2 cellular contexts compared by ENCODE assay signal in genomic region chr11:133901999-133902398, GRCh38.
TF ChIP-seq lines count a peak whose summit lies in the region.

No MANE protein-coding gene starts in this region.

TF ChIP-seq in IMR-90, 13 proteins besides CTCF, POLR2A, EP300 and RAD21:
- no peak for TF ChIP-seq MAFK (IDR thresholded peaks at IDR 0.05; ENCODE audit: low read depth, low read length)
- no peak for TF ChIP-seq CEBPB (IDR thresholded peaks at IDR 0.05; ENCODE audit: low read depth, low read length)
- no peak for TF ChIP-seq RFX5 (IDR thresholded peaks at IDR 0.05; ENCODE audit: low read depth, low read length)
- no peak for TF ChIP-seq SMC3 (IDR thresholded peaks at IDR 0.05; ENCODE audit: low read depth, low read length)

TF ChIP-seq in H1, 55 proteins besides CTCF, POLR2A, EP300 and RAD21:
- TF ChIP-seq CBX5 (IDR thresholded peaks at IDR 0.05; ENCODE audit: low read depth, low read length) (no peak), SIN3A (conservative IDR thresholded peaks at IDR 0.05 in 1 of 2, IDR thresholded peaks at IDR 0.05 in 1 of 2; ENCODE audit: low read depth in 1 of 2, low read length in 2 of 2) (no peak), RXRA (IDR thresholded peaks at IDR 0.05; ENCODE audit: insufficient read depth, low read depth, low read length) (no peak), JUN (IDR thresholded peaks at IDR 0.05; ENCODE audit: low read depth, low read length) (no peak), SIRT6 (IDR thresholded peaks at IDR 0.05; ENCODE audit: low read length) (no peak), SP1 (IDR thresholded peaks at IDR 0.05; ENCODE audit: low read depth, low read length) (no peak), TEAD4 (IDR thresholded peaks at IDR 0.05; ENCODE audit: low read depth, low read length) (no peak), CEBPB (IDR thresholded peaks at IDR 0.05; ENCODE audit: low read depth, low read length) (no peak), SIX5 (IDR thresholded peaks at IDR 0.05; ENCODE audit: low read depth, low read length) (no peak), ASH2L (IDR thresholded peaks at IDR 0.05; ENCODE audit: low read length) (no peak), JUND (IDR thresholded peaks at IDR 0.05; ENCODE audit: low read length) (no peak), TAF7 (optimal IDR thresholded peaks at IDR 0.05; ENCODE audit: borderline replicate concordance, low read depth, low read length) (no peak), BCL11A (IDR thresholded peaks at IDR 0.05; ENCODE audit: low read depth in 2 of 2, low read length in 2 of 2) (no peak), SP2 (IDR thresholded peaks at IDR 0.05; ENCODE audit: low read length) (no peak), CHD2 (IDR thresholded peaks at IDR 0.05; ENCODE audit: low read length) (no peak), SP4 (IDR thresholded peaks at IDR 0.05; ENCODE audit: low read length) (no peak), NANOG (IDR thresholded peaks at IDR 0.05; ENCODE audit: insufficient read depth, low read depth, low read length, poor library complexity, severe bottlenecking) (no peak)
TF ChIP-seq in H1: peak in this region for 0.
